ENCODE assay signal across 25 cellular contexts in genomic region chr6:49693512-49693911, GRCh38. TPM values are rescaled to one million over a fixed set of nuclear protein-coding genes. Genes with fewer than 3 reads are reported as not detected.
A peak's percentile ranks its signal among the peaks of the same experiment; 100 is the strongest.
DNase-seq lines count a peak whose midpoint lies in the region; ATAC-seq, FAIRE-seq and TF ChIP-seq lines count a peak whose summit lies in the region.
"Had no signal": no experiment of that assay in that cellular context is flagged by ENCODE, and none has a peak within 500 bp of the region (broad histone marks: within the 10 kb centered on the region; RNA-seq: fewer than 3 reads in every experiment).

No MANE protein-coding gene starts in this region.

- intact Hi-C loops in HCT116 (cut with micrococcal nuclease) = no loop called here

- peak; percentile 53 for FAIRE-seq in D721Med (lab: Jason Lieb, UNC)
- FAIRE-seq: A204.1, G401.6, GM12891, GM19239 had no signal

- no peaks in the 10 kb centered on the region; the same call in 1 of the 2 replicates for H4K20me1 ChIP-seq in HCT116 (ENCODE audit: insufficient read depth)
- H4K20me1 ChIP-seq: BLaER1 had no signal

- H3K9me2 ChIP-seq in HCT116 (ENCODE audit: insufficient read depth) = no peaks in the 10 kb centered on the region

- ATAC-seq in HCT116 (no peak), HG03025 (IDR thresholded peaks at IDR 0.05; ENCODE audit: low FRiP score, unreplicated experiment) (no peak)

- CTCF ChIA-PET in HCT116 (lab: Charles Lee) = no interaction called here

- no peaks in the 10 kb centered on the region for H3K27me3 ChIP-seq in HCT116 (ENCODE audit: insufficient read depth, low read length)
- H3K27me3 ChIP-seq: BE2C, BLaER1 had no signal

- H3K9me3 ChIP-seq in HCT116 (ENCODE audit: control insufficient read depth in 1 of 2, insufficient read depth in 1 of 2, low read depth in 1 of 2, low read length in 2 of 2) = 0 out of 4 replicates have a peak, but pooled peaks cover 0 to 4% of the 10 kb centered on the region in 2 experiments
- H3K9me3 ChIP-seq: BE2C had no signal

- H2AFZ ChIP-seq in HCT116 (ENCODE audit: low read depth, low read length, poor library complexity, severe bottlenecking) = no peak overlapping the region

- TF ChIP-seq CTCF in D721Med (IDR thresholded peaks at IDR 0.05; ENCODE audit: insufficient read depth, missing control alignments) = no peak
- no peak for TF ChIP-seq CTCF in HCT116 (IDR thresholded peaks at IDR 0.05 in 2 of 3, conservative IDR thresholded peaks at IDR 0.05 in 1 of 3; ENCODE audit: borderline replicate concordance in 1 of 3, insufficient read depth in 1 of 3, low read depth in 2 of 3, low read length in 2 of 3)

- no peak for DNase-seq in D721Med (ENCODE audit: insufficient read length, low spot score)
- peak; percentile 1 for DNase-seq in HCT116 (ENCODE audit: low read depth, low spot score)
- DNase-seq in KBM-7 = peak; percentile 6
- peak; percentile 17 to 24 for DNase-seq in erythroblast (lab: John Stamatoyannopoulos, UW)
- no peak for DNase-seq in iPS-NIHi11 (ENCODE audit: low spot score)
- DNase-seq in NCI-H2029 treated with DMSO at 0.1 percent for 48 hours (lab: John Stamatoyannopoulos, UW) = no peak
- DNase-seq: 8988T; ACHN; BE2C; C1 segment of cervical spinal cord; CD4-positive, alpha-beta memory T cell; CD4-positive, CD25-positive, alpha-beta regulatory T cell; CD8-positive, alpha-beta memory T cell; COR-L47; DMS79 treated with DMSO at 0.1 percent for 48 hours; GF-D8 had no signal

- POLR2A ChIA-PET in HCT116 (lab: Charles Lee) = no interaction called here

- RAD21 ChIA-PET in HCT116 (lab: Charles Lee; ENCODE audit: low non-redundant PET in 1 of 2, low total read pairs in 2 of 2, uncharacterized antibody in 2 of 2, unreplicated experiment in 2 of 2) = no interaction called here

- in situ Hi-C loops in KBM-7 (cut with MboI; ENCODE audit: low pct_unique_long_range_greater_than_20kb, low sequenced_read_pairs) = no loop called here

- H3K36me3 ChIP-seq in HCT116 (ENCODE audit: control insufficient read depth in 1 of 2, insufficient read depth in 2 of 2, low read length in 2 of 2) = no peaks in the 10 kb centered on the region
- H3K36me3 ChIP-seq: BE2C, BLaER1 had no signal

- H3K4me1 ChIP-seq in HCT116 (ENCODE audit: control insufficient read depth in 1 of 2, insufficient read depth in 2 of 2, low read length in 2 of 2) = no peaks in the 10 kb centered on the region
- H3K4me1 ChIP-seq: BE2C, BLaER1 had no signal

- no peak for TF ChIP-seq RAD21 in HCT116 (IDR thresholded peaks at IDR 0.05; ENCODE audit: low read depth)

- no peak overlapping the region for H3K4me2 ChIP-seq in HCT116 (ENCODE audit: low read length)
- H3K4me2 ChIP-seq: BLaER1 had no signal

- no peak overlapping the region for H3K9ac ChIP-seq in HCT116 (ENCODE audit: low read length)
- H3K9ac ChIP-seq: BLaER1 had no signal

- no peak overlapping the region for H3K27ac ChIP-seq in HCT116 (ENCODE audit: low read depth, low read length)
- H3K27ac ChIP-seq: BLaER1 had no signal

- BruUV-seq in HCT116 (replicated peaks; lab: Mats Ljungman, UMichigan) = no TSS peak

- TF ChIP-seq POLR2A in HCT116 (IDR thresholded peaks at IDR 0.05; ENCODE audit: borderline replicate concordance, extremely low read depth, insufficient read depth, insufficient read length) (no peak), erythroblast (IDR thresholded peaks at IDR 0.05; ENCODE audit: low read length) (no peak)

- H3K4me3 ChIP-seq in HCT116 (replicated peaks in 1 of 2; ENCODE audit: low read depth in 1 of 2, low read length in 2 of 2) = no peak overlapping the region
- H3K4me3 ChIP-seq: BLaER1 had no signal

- H3K79me2 ChIP-seq in HCT116 (ENCODE audit: insufficient read depth, low read length) = no peaks in the 10 kb centered on the region

TF ChIP-seq in HCT116, 20 proteins besides CTCF, POLR2A, EP300 and RAD21:
- no peak for TF ChIP-seq FOSL1 (IDR thresholded peaks at IDR 0.05; ENCODE audit: low read depth)
- no peak for TF ChIP-seq ZBTB33 (IDR thresholded peaks at IDR 0.05; ENCODE audit: extremely low read depth, insufficient replicate concordance, low read length)
- TF ChIP-seq MAX (IDR thresholded peaks at IDR 0.05) = no peak
- TF ChIP-seq EGR1 (IDR thresholded peaks at IDR 0.05; ENCODE audit: low read depth) = no peak
- no peak for TF ChIP-seq EZH2 (IDR thresholded peaks at IDR 0.05)
- TF ChIP-seq TCF7L2 (IDR thresholded peaks at IDR 0.05; ENCODE audit: borderline replicate concordance, extremely low read depth, insufficient read depth, insufficient read length) = no peak
- TF ChIP-seq EZH2phosphoT487 (IDR thresholded peaks at IDR 0.05; ENCODE audit: borderline replicate concordance) = no peak
- TF ChIP-seq ELF1 (IDR thresholded peaks at IDR 0.05; ENCODE audit: borderline replicate concordance, low read depth) = no peak
- TF ChIP-seq ATF3 (IDR thresholded peaks at IDR 0.05) = no peak
- TF ChIP-seq ZFX (IDR thresholded peaks at IDR 0.05) = no peak
- TF ChIP-seq SP1 (IDR thresholded peaks at IDR 0.05; ENCODE audit: low read depth) = no peak
- no peak for TF ChIP-seq ZNF274 (IDR thresholded peaks at IDR 0.05; ENCODE audit: low read depth, low read length)
- TF ChIP-seq POLR2AphosphoS5 (IDR thresholded peaks at IDR 0.05; ENCODE audit: low read depth, low read length) = no peak
- no peak for TF ChIP-seq SRF (IDR thresholded peaks at IDR 0.05; ENCODE audit: low read depth)
- no peak for TF ChIP-seq YY1 (IDR thresholded peaks at IDR 0.05; ENCODE audit: extremely low read depth, insufficient replicate concordance, low read depth, low read length)
- no peak for TF ChIP-seq JUND (IDR thresholded peaks at IDR 0.05)
- no peak for TF ChIP-seq SIN3A (IDR thresholded peaks at IDR 0.05; ENCODE audit: low read depth)
- no peak for TF ChIP-seq CBX3 (IDR thresholded peaks at IDR 0.05; ENCODE audit: low read depth)
- no peak for TF ChIP-seq CEBPB (IDR thresholded peaks at IDR 0.05; ENCODE audit: low read depth)

RNA-seq across cellular contexts. Expression of gene CRISP2, which starts 19.8 kb away (rescaled TPM):
- not detected for total RNA-seq in HCT116 (2021; ENCODE audit: unreplicated experiment)
- not detected in 2 replicates for polyA plus RNA-seq in HCT116 (2012)
- total RNA-seq: A673; CD4-positive, alpha-beta memory T cell; CD4-positive, CD25-positive, alpha-beta regulatory T cell; CD8-positive, alpha-beta memory T cell had no signal
- polyA plus RNA-seq: AG04450; CD14-positive monocyte; CD4-positive, alpha-beta memory T cell; CD4-positive, CD25-positive, alpha-beta regulatory T cell; CD8-positive, alpha-beta memory T cell had no signal

RNA-seq across cellular contexts. Expression of gene CRISP3, which starts 50.7 kb away (rescaled TPM):
- total RNA-seq in HCT116 (2021; ENCODE audit: unreplicated experiment) = not detected
- polyA plus RNA-seq in HCT116 (2012) = not detected in 2 replicates
- total RNA-seq: A673; CD4-positive, alpha-beta memory T cell; CD4-positive, CD25-positive, alpha-beta regulatory T cell; CD8-positive, alpha-beta memory T cell had no signal
- polyA plus RNA-seq: AG04450; CD14-positive monocyte; CD4-positive, alpha-beta memory T cell; CD4-positive, CD25-positive, alpha-beta regulatory T cell; CD8-positive, alpha-beta memory T cell had no signal

RNA-seq across cellular contexts. Expression of gene RHAG, which starts 56.9 kb away (rescaled TPM):
- total RNA-seq in HCT116 (2021; ENCODE audit: unreplicated experiment) = 0.57 TPM
- polyA plus RNA-seq in HCT116 (2012) = not detected in 2 replicates
- total RNA-seq: A673; CD4-positive, alpha-beta memory T cell; CD4-positive, CD25-positive, alpha-beta regulatory T cell; CD8-positive, alpha-beta memory T cell had no signal
- polyA plus RNA-seq: AG04450; CD14-positive monocyte; CD4-positive, alpha-beta memory T cell; CD4-positive, CD25-positive, alpha-beta regulatory T cell; CD8-positive, alpha-beta memory T cell had no signal

Comparison
In these comparisons a context has a peak if more than half of its experiments do, and no peak if none do; other contexts are left out.
1. DNase-seq: peak in HCT116 (single experiment), KBM-7 (single experiment) and erythroblast (2 of 2); none in D721Med (single experiment), iPS-NIHi11 (single experiment) and NCI-H2029 treated with DMSO at 0.1 percent for 48 hours (single experiment).